ENCODE assay signal across 28 cellular contexts in the genomic region with DNA sequence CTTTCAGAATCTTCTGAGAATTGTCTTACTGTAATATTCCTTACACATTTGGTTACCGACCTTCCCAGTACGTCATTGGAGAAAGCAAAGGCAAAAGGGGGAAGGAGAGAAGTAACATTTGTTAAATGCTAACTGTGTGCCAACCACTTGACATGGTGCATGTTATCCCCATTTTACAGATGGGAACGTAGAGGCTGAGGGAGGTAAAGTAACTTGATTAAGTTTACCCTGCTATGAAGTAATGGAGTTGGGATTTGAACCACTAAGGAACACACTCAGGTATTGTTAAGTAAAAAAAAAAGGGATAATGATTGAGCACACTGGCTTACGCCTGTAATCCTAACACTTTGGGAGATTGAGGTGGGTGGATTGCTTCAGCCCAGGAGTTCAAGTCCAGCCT.
DNase-seq lines count a peak whose midpoint lies in the region; ATAC-seq, FAIRE-seq and TF ChIP-seq lines count a peak whose summit lies in the region.
"Had no signal": no experiment of that assay in that cellular context is flagged by ENCODE, and none has a peak within 500 bp of the region (broad histone marks: within the 10 kb centered on the region; RNA-seq: fewer than 3 reads in every experiment).

No MANE protein-coding gene starts in this region.

- H3K9me3 ChIP-seq in AG04450 (ENCODE audit: control insufficient read depth, insufficient read depth, low read length) (no peaks in the 10 kb centered on the region), astrocyte (ENCODE audit: insufficient read depth, low read depth, low read length) (no peaks in the 10 kb centered on the region), colonic mucosa (no peaks in the 10 kb centered on the region)
- H3K9me3 ChIP-seq: pancreas, suprapubic skin had no signal

- DNase-seq in AG04450 (ENCODE audit: low read depth, low spot score), result no peak
- DNase-seq in Calu3, result no peak
- no peak for DNase-seq in astrocyte (ENCODE audit: low read depth)
- no peak for DNase-seq in osteocyte (ENCODE audit: extremely low spot score, unreplicated experiment)
- DNase-seq in colonic mucosa, result no peak
- DNase-seq in NK-92 (lab: John Stamatoyannopoulos, UW; ENCODE audit: unreplicated experiment), result no peak
- DNase-seq: activated effector memory CD4-positive, alpha-beta T cell treated with anti-CD3 and anti-CD28 coated beads, Interleukin-2, amount 50 U/mL, for 16 hours; activated T-cell treated with anti-CD3 and anti-CD28 coated beads, Interleukin-2, amount 50 U/mL, for 1 hour; CD4-positive, alpha-beta memory T cell; cerebellar nuclear complex; effector CD4-positive, alpha-beta T cell; foreskin fibroblast; heart right ventricle; kidney glomerular epithelial cell; NCI-H1417; NCI-H2029 treated with DMSO at 0.1 percent for 48 hours; NCI-H2227 treated with DMSO at 0.1 percent for 48 hours; NCI-H526 treated with DMSO at 0.1 percent for 48 hours; nephron progenitor cell; pancreas; retina; stimulated activated CD4-positive, alpha-beta T cell treated with anti-CD3 and anti-CD28 coated beads, Interleukin-2, amount 100 ng/mL, for 48 hours had no signal

- H3K4me3 Mint-ChIP-seq in Calu3 (ENCODE audit: low read depth, unreplicated experiment), result no peak overlapping the region
- H3K4me3 Mint-ChIP-seq in astrocyte (ENCODE audit: unreplicated experiment), result no peak overlapping the region
- H3K4me3 Mint-ChIP-seq in osteocyte (ENCODE audit: unreplicated experiment), result no peak overlapping the region
- H3K4me3 Mint-ChIP-seq: brain; CD4-positive, alpha-beta memory T cell; nephron progenitor cell had no signal

- H3K4me1 ChIP-seq in astrocyte (ENCODE audit: insufficient read depth, low read length) (peaks cover 35% of the 10 kb centered on the region), colonic mucosa (peaks cover 6% of the 10 kb centered on the region)

- H3K4me3 ChIP-seq in AG04450 (ENCODE audit: low read depth, low read length) (no peak overlapping the region), astrocyte (ENCODE audit: insufficient read depth, low read depth, low read length) (no peak overlapping the region), colonic mucosa (no peak overlapping the region)
- H3K4me3 ChIP-seq: heart right ventricle, lung, pancreas, suprapubic skin had no signal

- intact Hi-C loops in Calu3 (cut with micrococcal nuclease; ENCODE audit: unreplicated experiment), result no loop called here
- intact Hi-C loops in colonic mucosa (cut with DNase I), result no loop called here

- CTCF ChIA-PET in AG04450 (lab: Charles Lee) (no interaction called here), Calu3 (lab: Charles Lee) (no interaction called here)

- peaks cover 19% of the 10 kb centered on the region for H3K36me3 Mint-ChIP-seq in Calu3 (ENCODE audit: insufficient read depth, unreplicated experiment)
- H3K36me3 Mint-ChIP-seq in astrocyte (ENCODE audit: low read depth, unreplicated experiment), result peaks cover 17% of the 10 kb centered on the region
- peaks cover 7% of the 10 kb centered on the region for H3K36me3 Mint-ChIP-seq in osteocyte (ENCODE audit: unreplicated experiment)

- peaks cover 48% of the 10 kb centered on the region for H3K4me1 Mint-ChIP-seq in Calu3 (ENCODE audit: low read depth, unreplicated experiment)
- H3K4me1 Mint-ChIP-seq in astrocyte (ENCODE audit: low read depth, unreplicated experiment), result peaks cover 35% of the 10 kb centered on the region
- H3K4me1 Mint-ChIP-seq in osteocyte (ENCODE audit: unreplicated experiment), result peaks cover 52% of the 10 kb centered on the region
- H3K4me1 Mint-ChIP-seq: nephron progenitor cell had no signal

- POLR2A ChIA-PET in AG04450 (lab: Yijun Ruan, JAX), result interaction anchor here (1.9 kb wide), 1 partner anchor 27 kb away, joined by 6 read pairs; no protein-coding TSS in a partner anchor

- H3K4me2 ChIP-seq in astrocyte (ENCODE audit: low read length), result no peak overlapping the region

- no peaks in the 10 kb centered on the region for H4K20me1 ChIP-seq in astrocyte (ENCODE audit: insufficient read depth, low read length)

- no peaks in the 10 kb centered on the region for H3K27me3 Mint-ChIP-seq in Calu3 (ENCODE audit: unreplicated experiment)
- H3K27me3 Mint-ChIP-seq in astrocyte (ENCODE audit: low read depth, unreplicated experiment), result no peaks in the 10 kb centered on the region
- no peaks in the 10 kb centered on the region for H3K27me3 Mint-ChIP-seq in osteocyte (ENCODE audit: unreplicated experiment)
- H3K27me3 Mint-ChIP-seq: brain; CD4-positive, alpha-beta memory T cell had no signal

- H3K27ac ChIP-seq in AG04450 (ENCODE audit: low read depth, low read length) (peak overlapping the region; percentile 95), astrocyte (ENCODE audit: low read depth, low read length) (peak overlapping the region; percentile 96), colonic mucosa (no peak overlapping the region)

- H3K27me3 ChIP-seq in AG04450 (ENCODE audit: control insufficient read depth, insufficient read depth, low read length) (no peaks in the 10 kb centered on the region), astrocyte (ENCODE audit: insufficient read depth, low read length) (no peaks in the 10 kb centered on the region), colonic mucosa (no peaks in the 10 kb centered on the region)
- H3K27me3 ChIP-seq: heart right ventricle, pancreas, suprapubic skin had no signal

- no peak for FAIRE-seq in astrocyte (lab: Jason Lieb, UNC)
- FAIRE-seq: GM12892, H1, pancreas had no signal

- no peaks in the 10 kb centered on the region for H3K36me3 ChIP-seq in astrocyte (ENCODE audit: insufficient read depth, low read length)
- H3K36me3 ChIP-seq in colonic mucosa, result no peaks in the 10 kb centered on the region
- H3K36me3 ChIP-seq: heart right ventricle, pancreas, suprapubic skin had no signal

- H2AFZ ChIP-seq in astrocyte (ENCODE audit: low read depth, low read length), result no peak overlapping the region

- TF ChIP-seq CTCF in AG04450 (IDR thresholded peaks at IDR 0.05; ENCODE audit: low read depth, low read length) (no peak), Calu3 (IDR thresholded peaks at IDR 0.05; ENCODE audit: unreplicated experiment) (no peak), astrocyte (IDR thresholded peaks at IDR 0.05; ENCODE audit: insufficient read depth, low read depth, low read length) (no peak), osteocyte (IDR thresholded peaks at IDR 0.05) (no peak), colonic mucosa (IDR thresholded peaks at IDR 0.05) (no peak)

- peaks cover 3% of the 10 kb centered on the region for H3K9me3 Mint-ChIP-seq in Calu3 (ENCODE audit: low read depth, unreplicated experiment)
- peaks cover 8% of the 10 kb centered on the region for H3K9me3 Mint-ChIP-seq in astrocyte (ENCODE audit: unreplicated experiment)
- H3K9me3 Mint-ChIP-seq in osteocyte (ENCODE audit: unreplicated experiment), result no peaks in the 10 kb centered on the region

- peak overlapping the region; percentile 63 for H3K9ac ChIP-seq in astrocyte (ENCODE audit: low read length)
- H3K9ac ChIP-seq in colonic mucosa (ENCODE audit: low read depth in 2 of 2, low read length in 2 of 2), result no peak overlapping the region

- H3K79me2 ChIP-seq in astrocyte (ENCODE audit: insufficient read depth, low read length), result peaks cover 32% of the 10 kb centered on the region

- no peak for ATAC-seq in GM19463 (IDR thresholded peaks at IDR 0.05; ENCODE audit: unreplicated experiment)

- no TSS peak for BruUV-seq in Calu3 (replicated peaks; lab: Mats Ljungman, UMichigan)

- H3K27ac Mint-ChIP-seq in Calu3 (ENCODE audit: unreplicated experiment) (peak overlapping the region; percentile 69), astrocyte (ENCODE audit: unreplicated experiment) (peak overlapping the region; percentile 82), osteocyte (ENCODE audit: unreplicated experiment) (peak overlapping the region; percentile 82)
- H3K27ac Mint-ChIP-seq: nephron progenitor cell had no signal
